In the genomic region with DNA sequence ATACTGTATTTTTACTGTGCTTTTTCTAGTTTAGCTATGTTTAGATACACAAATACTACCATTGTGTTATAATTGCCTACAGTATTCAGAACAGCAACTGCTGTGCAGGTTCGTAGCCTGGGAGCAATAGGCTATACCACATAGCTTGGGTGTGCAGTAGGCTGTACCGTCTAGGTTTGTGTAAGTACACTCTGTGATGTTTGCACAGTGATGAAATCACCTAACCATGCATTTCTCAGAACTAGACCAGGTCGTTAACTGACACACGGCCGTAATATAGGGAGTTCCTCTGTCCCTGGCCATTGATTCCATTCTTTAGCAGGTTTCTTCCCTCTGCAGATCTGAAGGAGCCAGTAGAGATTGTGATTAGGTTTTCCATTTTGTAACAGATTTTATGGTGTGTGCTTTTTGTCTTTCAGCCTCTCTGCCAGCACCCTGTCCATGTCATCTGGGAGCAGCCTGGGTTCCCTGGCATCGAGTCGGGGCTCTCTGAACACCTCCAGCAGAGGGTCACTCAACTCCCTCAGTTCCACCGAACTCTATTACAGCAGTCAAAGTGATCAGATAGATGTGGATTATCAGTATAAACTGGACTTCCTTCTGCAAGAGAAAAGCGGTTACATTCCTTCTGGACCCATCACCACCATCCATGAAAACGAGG, we compare ENCODE assay signal across 1 cellular context.
A peak's percentile ranks its signal among the peaks of the same experiment; 100 is the strongest.
TF ChIP-seq lines count a peak whose summit lies in the region.

No MANE protein-coding gene starts in this region.

TF ChIP-seq in K562, 482 proteins besides CTCF, POLR2A, EP300 and RAD21 (continued from another document):
- no peak for TF ChIP-seq ZNF398 (CRISPR knock-in tag; IDR thresholded peaks at IDR 0.05)
- TF ChIP-seq HNRNPL (IDR thresholded peaks at IDR 0.05; ENCODE audit: low read depth, low read length) = no peak
- TF ChIP-seq POLR2B (IDR thresholded peaks at IDR 0.05; ENCODE audit: low read depth, partially characterized antibody) = no peak
- no peak for TF ChIP-seq ZEB2 (IDR thresholded peaks at IDR 0.05)
- no peak for TF ChIP-seq ZNF143 (CRISPR knock-in tag; IDR thresholded peaks at IDR 0.05)
- no peak for TF ChIP-seq DMBX1 (CRISPR knock-in tag; IDR thresholded peaks at IDR 0.05; ENCODE audit: borderline replicate concordance)
- TF ChIP-seq BHLHE40 (IDR thresholded peaks at IDR 0.05; ENCODE audit: low read length) = no peak
- no peak for TF ChIP-seq ZNF445 (CRISPR knock-in tag; IDR thresholded peaks at IDR 0.05; ENCODE audit: low read depth)
- peak in 1 of 2 experiments; percentile 77; a peak in 2 of 4 replicates for TF ChIP-seq FOXA3 (CRISPR knock-in tag; conservative IDR thresholded peaks at IDR 0.05 in 1 of 2, IDR thresholded peaks at IDR 0.05 in 1 of 2)
- 0 out of 2 replicates have a peak, but pooled peaks have one; percentile 27 for TF ChIP-seq ATF7 (IDR thresholded peaks at IDR 0.05)
- no peak for TF ChIP-seq ZNF280B (CRISPR knock-in tag; IDR thresholded peaks at IDR 0.05)
- TF ChIP-seq, protein P1, sequence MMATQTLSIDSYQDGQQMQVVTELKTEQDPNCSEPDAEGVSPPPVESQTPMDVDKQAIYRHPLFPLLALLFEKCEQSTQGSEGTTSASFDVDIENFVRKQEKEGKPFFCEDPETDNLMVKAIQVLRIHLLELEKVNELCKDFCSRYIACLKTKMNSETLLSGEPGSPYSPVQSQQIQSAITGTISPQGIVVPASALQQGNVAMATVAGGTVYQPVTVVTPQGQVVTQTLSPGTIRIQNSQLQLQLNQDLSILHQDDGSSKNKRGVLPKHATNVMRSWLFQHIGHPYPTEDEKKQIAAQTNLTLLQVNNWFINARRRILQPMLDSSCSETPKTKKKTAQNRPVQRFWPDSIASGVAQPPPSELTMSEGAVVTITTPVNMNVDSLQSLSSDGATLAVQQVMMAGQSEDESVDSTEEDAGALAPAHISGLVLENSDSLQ (IDR thresholded peaks at IDR 0.05) = peak; percentile 10; the same call in 1 of the 2 replicates
- TF ChIP-seq CEBPG (CRISPR knock-in tag; IDR thresholded peaks at IDR 0.05) = no peak
- peak in 1 of 2 experiments; percentile 63; a peak in 2 of 4 replicates for TF ChIP-seq CEBPG (tag; conservative IDR thresholded peaks at IDR 0.05 in 1 of 2, IDR thresholded peaks at IDR 0.05 in 1 of 2)
